ENCODE assay signal across 28 cellular contexts in genomic region chr16:9527976-9528375, GRCh38.
"Had no signal": no experiment of that assay in that cellular context is flagged by ENCODE, and none has a peak within 500 bp of the region (broad histone marks: within the 10 kb centered on the region; RNA-seq: fewer than 3 reads in every experiment).

No MANE protein-coding gene starts in this region.

- H3K27ac ChIP-seq: breast epithelium, gastroesophageal sphincter, pancreas, prostate gland, tibial artery had no signal

- ATAC-seq: activated naive CD8-positive, alpha-beta T cell treated with anti-CD3 and anti-CD28 coated beads, Interleukin-2, amount 50 U/mL, for 24 hours; gastroesophageal sphincter; left ventricle myocardium superior; sciatic nerve; stimulated activated memory B cell treated with anti-CD40 and anti-IgM and Interleukin-4, amounts not matched to agents 10 μg/mL and 1 μg/mL and 100 μg/mL, for 72 hours; stimulated activated naive CD8-positive, alpha-beta T cell treated with anti-CD3 and anti-CD28 coated beads, Interleukin-15, amount 100 ng/mL, for 72 hours had no signal

- H3K36me3 ChIP-seq: breast epithelium, gastroesophageal sphincter, pancreas, prostate gland, tibial artery had no signal

- H3K4me3 ChIP-seq: breast epithelium, gastroesophageal sphincter, pancreas, prostate gland, tibial artery had no signal

- DNase-seq: activated CD4-positive, alpha-beta memory T cell treated with anti-CD3 and anti-CD28 coated beads for 36 hours; activated CD4-positive, alpha-beta T cell treated with anti-CD3 and anti-CD28 coated beads for 4 hours; activated CD8-positive, alpha-beta memory T cell treated with anti-CD3 and anti-CD28 coated beads, Interleukin-2, amount 50 U/mL, for 4 hours; activated gamma-delta T cell treated with Interleukin-2 at 50 U/mL for 16 hours; activated naive CD4-positive, alpha-beta T cell treated with anti-CD3 and anti-CD28 coated beads, Interleukin-2, amount 50 U/mL, for 16 hours; activated naive CD8-positive, alpha-beta T cell treated with anti-CD3 and anti-CD28 coated beads, Interleukin-2, amount 50 U/mL, for 24 hours; activated T-cell treated with anti-CD3 and anti-CD28 coated beads, Interleukin-2, amount 50 U/mL, for 1 hour; amygdala; central memory CD4-positive, alpha-beta T cell; head of caudate nucleus; hippocampal formation; islet precursor cell; left ventricle myocardium superior; naive B cell; nephron progenitor cell; nucleus accumbens; retina; small intestine; stimulated activated CD4-positive, alpha-beta T cell treated with anti-CD3 and anti-CD28 coated beads, Interleukin-4, amount 100 ng/mL, for 4 hours; stimulated activated CD8-positive, alpha-beta memory T cell treated with anti-CD3 and anti-CD28 coated beads, Interleukin-4, amount 100 ng/mL, for 48 hours; stimulated activated naive CD8-positive, alpha-beta T cell treated with anti-CD3 and anti-CD28 coated beads, Interleukin-15, amount 100 ng/mL, for 72 hours; tibial artery had no signal

- H3K4me1 ChIP-seq: breast epithelium, pancreas, prostate gland had no signal

- H3K27me3 ChIP-seq: pancreas, tibial artery had no signal

- H3K9me3 ChIP-seq: pancreas, prostate gland had no signal
